ENCODE assay signal across 1 cellular context in the genomic region with DNA sequence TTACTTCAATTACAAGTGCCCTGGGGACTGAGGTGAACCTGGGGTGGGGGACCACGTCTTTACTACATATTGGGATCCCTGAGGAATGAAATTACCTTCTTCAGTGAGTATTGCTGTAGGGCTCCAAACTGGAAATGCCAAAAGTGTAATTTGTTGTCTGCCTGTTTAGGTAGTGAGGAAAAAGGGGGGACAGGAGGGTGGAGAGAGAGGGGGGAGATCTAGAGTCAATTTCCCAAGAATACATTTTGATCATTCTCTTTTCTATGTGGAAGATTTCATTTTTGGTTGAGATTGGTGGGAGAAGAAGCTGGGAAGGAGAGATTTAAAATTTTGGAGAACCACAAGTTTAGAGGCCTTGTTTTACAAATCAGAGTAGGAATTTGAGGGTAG.
TF ChIP-seq lines count a peak whose summit lies in the region.

No MANE protein-coding gene starts in this region.

TF ChIP-seq in SK-N-SH, 30 proteins besides CTCF, POLR2A, EP300 and RAD21 (continued from another document):
- no peak for TF ChIP-seq ZBTB33 (IDR thresholded peaks at IDR 0.05; ENCODE audit: borderline replicate concordance, low read depth)
TF ChIP-seq in SK-N-SH: peak in this region for 0.
